Comparison of ENCODE assay signal across 31 cellular contexts in genomic region chr5:31209341-31209740, GRCh38. TPM values are rescaled to one million over a fixed set of nuclear protein-coding genes. Genes with fewer than 3 reads are reported as not detected.
"Had no signal": no experiment of that assay in that cellular context is flagged by ENCODE, and none has a peak within 500 bp of the region (broad histone marks: within the 10 kb centered on the region; RNA-seq: fewer than 3 reads in every experiment).

No MANE protein-coding gene starts in this region.

- DNase-seq: activated B cell treated with CpG ODN at 0.5 μM for 24 hours; activated CD4-positive, alpha-beta T cell treated with anti-CD3 and anti-CD28 coated beads for 48 hours; activated CD4-positive, alpha-beta T cell treated with anti-CD3 and anti-CD28 coated beads, Interleukin-2, amount 50 U/mL, for 1 hour; activated CD4-positive, alpha-beta T cell treated with anti-CD3 and anti-CD28 coated beads, Interleukin-2, amount 50 U/mL, for 48 hours; activated CD8-positive, alpha-beta memory T cell treated with anti-CD3 and anti-CD28 coated beads for 24 hours; activated CD8-positive, alpha-beta T cell treated with anti-CD3 and anti-CD28 coated beads for 36 hours; activated effector memory CD4-positive, alpha-beta T cell treated with Interleukin-2 at 50 U/mL for 16 hours; activated naive CD4-positive, alpha-beta T cell treated with anti-CD3 and anti-CD28 coated beads for 36 hours; activated naive CD8-positive, alpha-beta T cell treated with anti-CD3 and anti-CD28 coated beads for 36 hours; activated naive CD8-positive, alpha-beta T cell treated with anti-CD3 and anti-CD28 coated beads, Interleukin-2, amount 50 U/mL, for 24 hours; activated T-cell treated with anti-CD3 and anti-CD28 coated beads, Interleukin-2, amount 50 U/mL, for 4 hours; adrenal gland; amygdala; aorta; body of pancreas; caudate nucleus; colonic mucosa; effector CD8-positive, alpha-beta T cell; erythroblast; foreskin keratinocyte; gastrocnemius medialis; T-helper 1 cell; T-helper 17 cell; T1000; WERI-Rb-1 had no signal

- H3K4me3 ChIP-seq: adrenal gland, body of pancreas, colonic mucosa, esophagus muscularis mucosa, gastrocnemius medialis had no signal

- H3K36me3 Mint-ChIP-seq: activated naive CD4-positive, alpha-beta T cell treated with anti-CD3 and anti-CD28 coated beads, Interleukin-2, amount 50 U/mL, for 24 hours; activated naive CD8-positive, alpha-beta T cell treated with anti-CD3 and anti-CD28 coated beads for 36 hours had no signal

- H3K27me3 Mint-ChIP-seq: activated B cell treated with CpG ODN at 0.5 μM for 24 hours; activated CD8-positive, alpha-beta T cell treated with anti-CD3 and anti-CD28 coated beads for 36 hours; activated naive CD8-positive, alpha-beta T cell treated with anti-CD3 and anti-CD28 coated beads for 36 hours; activated naive CD8-positive, alpha-beta T cell treated with anti-CD3 and anti-CD28 coated beads, Interleukin-2, amount 50 U/mL, for 24 hours; T-helper 17 cell had no signal

- H3K27ac Mint-ChIP-seq: activated B cell treated with CpG ODN at 0.5 μM for 24 hours; activated CD8-positive, alpha-beta T cell treated with anti-CD3 and anti-CD28 coated beads for 36 hours; activated naive CD4-positive, alpha-beta T cell treated with anti-CD3 and anti-CD28 coated beads for 36 hours; activated naive CD4-positive, alpha-beta T cell treated with anti-CD3 and anti-CD28 coated beads, Interleukin-2, amount 50 U/mL, for 24 hours; activated naive CD8-positive, alpha-beta T cell treated with anti-CD3 and anti-CD28 coated beads for 36 hours; activated naive CD8-positive, alpha-beta T cell treated with anti-CD3 and anti-CD28 coated beads, Interleukin-2, amount 50 U/mL, for 24 hours; activated T-helper 17 cell treated with anti-CD3 and anti-CD28 coated beads, Interleukin-2, amount 50 U/mL, for 72 hours; T-helper 17 cell; T-helper 2 cell treated with Interferon-gamma antibody and Interleukin-4, amounts not matched to agents 5 μg/mL and 100 μg/mL, for 36 hours had no signal

- H3K36me3 ChIP-seq: adrenal gland, colonic mucosa, esophagus muscularis mucosa, gastrocnemius medialis, WERI-Rb-1 had no signal

- H3K4me1 ChIP-seq: adrenal gland, colonic mucosa, esophagus muscularis mucosa, foreskin keratinocyte, gastrocnemius medialis had no signal

- H3K4me1 Mint-ChIP-seq: activated B cell treated with CpG ODN at 0.5 μM for 24 hours; activated naive CD4-positive, alpha-beta T cell treated with anti-CD3 and anti-CD28 coated beads, Interleukin-2, amount 50 U/mL, for 24 hours; activated naive CD8-positive, alpha-beta T cell treated with anti-CD3 and anti-CD28 coated beads for 36 hours; activated naive CD8-positive, alpha-beta T cell treated with anti-CD3 and anti-CD28 coated beads, Interleukin-2, amount 50 U/mL, for 24 hours; activated T-helper 17 cell treated with anti-CD3 and anti-CD28 coated beads, Interleukin-2, amount 50 U/mL, for 72 hours; T-helper 17 cell had no signal

- H3K27me3 ChIP-seq: adrenal gland, body of pancreas, colonic mucosa, esophagus muscularis mucosa, foreskin keratinocyte, gastrocnemius medialis had no signal

- H3K9me3 Mint-ChIP-seq: activated B cell treated with CpG ODN at 0.5 μM for 24 hours; activated CD8-positive, alpha-beta T cell treated with anti-CD3 and anti-CD28 coated beads for 36 hours; activated naive CD4-positive, alpha-beta T cell treated with anti-CD3 and anti-CD28 coated beads for 36 hours; activated naive CD4-positive, alpha-beta T cell treated with anti-CD3 and anti-CD28 coated beads, Interleukin-2, amount 50 U/mL, for 24 hours; activated naive CD8-positive, alpha-beta T cell treated with anti-CD3 and anti-CD28 coated beads for 36 hours; activated naive CD8-positive, alpha-beta T cell treated with anti-CD3 and anti-CD28 coated beads, Interleukin-2, amount 50 U/mL, for 24 hours; activated T-cell treated with anti-CD3 and anti-CD28 coated beads, Interleukin-2, amount 50 U/mL, for 4 hours; activated T-helper 17 cell treated with anti-CD3 and anti-CD28 coated beads, Interleukin-2, amount 50 U/mL, for 72 hours; T-helper 2 cell treated with Interferon-gamma antibody and Interleukin-4, amounts not matched to agents 5 μg/mL and 100 μg/mL, for 36 hours had no signal

- FAIRE-seq: endometrium had no signal

- H3K9me3 ChIP-seq: adrenal gland, body of pancreas, colonic mucosa, esophagus muscularis mucosa, gastrocnemius medialis had no signal

- H3K4me3 Mint-ChIP-seq: activated B cell treated with CpG ODN at 0.5 μM for 24 hours; activated CD8-positive, alpha-beta T cell treated with anti-CD3 and anti-CD28 coated beads for 36 hours; activated naive CD4-positive, alpha-beta T cell treated with anti-CD3 and anti-CD28 coated beads for 36 hours; activated naive CD4-positive, alpha-beta T cell treated with anti-CD3 and anti-CD28 coated beads, Interleukin-2, amount 50 U/mL, for 24 hours; activated naive CD8-positive, alpha-beta T cell treated with anti-CD3 and anti-CD28 coated beads for 36 hours; activated naive CD8-positive, alpha-beta T cell treated with anti-CD3 and anti-CD28 coated beads, Interleukin-2, amount 50 U/mL, for 24 hours; activated T-cell treated with anti-CD3 and anti-CD28 coated beads, Interleukin-2, amount 50 U/mL, for 4 hours; activated T-helper 17 cell treated with anti-CD3 and anti-CD28 coated beads, Interleukin-2, amount 50 U/mL, for 72 hours; T-helper 17 cell; T-helper 2 cell treated with Interferon-gamma antibody and Interleukin-4, amounts not matched to agents 5 μg/mL and 100 μg/mL, for 36 hours had no signal

- H3K27ac ChIP-seq: adrenal gland, body of pancreas, colonic mucosa, esophagus muscularis mucosa, foreskin keratinocyte, gastrocnemius medialis, WERI-Rb-1 had no signal

RNA-seq across cellular contexts. Expression of gene CDH6, which starts 15.9 kb away (rescaled TPM):
- total RNA-seq: activated B cell treated with CpG ODN at 0.5 μM for 24 hours; activated CD8-positive, alpha-beta T cell treated with anti-CD3 and anti-CD28 coated beads for 36 hours; activated naive CD4-positive, alpha-beta T cell treated with anti-CD3 and anti-CD28 coated beads for 36 hours; activated naive CD8-positive, alpha-beta T cell treated with anti-CD3 and anti-CD28 coated beads for 36 hours; activated T-cell treated with anti-CD3 and anti-CD28 coated beads, Interleukin-2, amount 50 U/mL, for 4 hours; activated T-helper 17 cell treated with anti-CD3 and anti-CD28 coated beads, Interleukin-2, amount 50 U/mL, for 72 hours; dermis microvascular lymphatic vessel endothelial cell; foreskin keratinocyte had no signal
